ENCODE assay signal across 8 cellular contexts in the genomic region with DNA sequence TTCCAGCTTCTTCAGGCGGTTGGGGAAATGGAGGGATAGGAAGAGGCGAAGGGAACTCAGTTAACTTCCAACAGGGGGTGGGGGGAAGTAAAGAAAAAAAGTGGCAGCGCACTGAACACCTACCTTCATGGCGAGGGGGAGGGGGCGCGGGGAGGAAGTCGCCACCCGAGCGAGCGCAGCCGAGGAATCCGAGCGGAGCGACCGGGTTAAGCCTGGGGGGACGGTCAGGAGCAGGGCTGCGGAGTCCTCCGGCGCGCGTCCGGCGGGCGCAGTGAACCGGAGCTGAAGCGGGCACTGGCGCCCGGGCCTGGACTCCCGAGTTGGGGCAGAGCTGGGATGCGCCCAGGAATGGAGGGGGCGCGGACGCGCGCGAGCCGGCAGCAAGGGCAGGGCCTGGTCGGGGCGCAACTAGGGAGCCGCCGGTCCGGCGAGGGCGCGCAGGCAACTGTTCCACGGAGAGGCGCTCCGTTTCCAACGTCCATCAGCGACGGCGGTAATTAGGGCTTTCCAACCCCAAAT. TPM values are rescaled to one million over a fixed set of nuclear protein-coding genes. Genes with fewer than 3 reads are reported as not detected.
A peak's percentile ranks its signal among the peaks of the same experiment; 100 is the strongest.
DNase-seq lines count a peak whose midpoint lies in the region; ATAC-seq and TF ChIP-seq lines count a peak whose summit lies in the region.

A gene (minus strand): TSS at position 450 of the 519 bp plus-strand sequence. CDS start 321 bp downstream, at position 129.

- H3K9ac ChIP-seq in ES-I3 (ENCODE audit: low read depth, low read length): peak within 1 kb of the TSS; percentile 83

- H3K4me3 Mint-ChIP-seq in memory B cell: peak within 1 kb of the TSS; percentile 71

- H3K27ac Mint-ChIP-seq in memory B cell: no peak within 1 kb of the TSS

- intact Hi-C loops in dorsolateral prefrontal cortex (cut with DNase I): loop anchor here (5.0 kb wide), 3 partner anchors 555 to 765 kb away; no protein-coding TSS in a partner anchor

- no peaks in the 10 kb centered on the region for H3K9me3 Mint-ChIP-seq in memory B cell

- no peak for ATAC-seq in memory B cell (ENCODE audit: low read depth)
- ATAC-seq in HG02852 (IDR thresholded peaks at IDR 0.05; ENCODE audit: unreplicated experiment): no peak

- H3K36me3 Mint-ChIP-seq in memory B cell: no peaks in the 10 kb centered on the region

- peaks cover 29% of the 10 kb centered on the region for H3K27me3 Mint-ChIP-seq in memory B cell

- peak within 1 kb of the TSS; percentile 58 to 84 (median 73) for H3K4me3 ChIP-seq in dorsolateral prefrontal cortex

- peaks cover 0 to 12% (median 0%) of the 10 kb centered on the region in 45 donors for H3K27me3 ChIP-seq in dorsolateral prefrontal cortex

- DNase-seq in NCI-H82 (lab: John Stamatoyannopoulos, UW): peak; percentile 40
- peak in 4 of 10 donors; percentile 25 to 58 (median 42) for DNase-seq in dorsolateral prefrontal cortex
- no peak for DNase-seq in memory B cell (ENCODE audit: low spot score in 2 of 2)
- peak; percentile 55 for DNase-seq in ureter (ENCODE audit: low spot score)
- DNase-seq in Ammon's horn (ENCODE audit: low spot score): no peak
- DNase-seq in T-helper 9 cell: no peak

- H3K36me3 ChIP-seq in ES-I3 (ENCODE audit: insufficient read depth, low read length): no peaks in the 10 kb centered on the region

- peaks cover 13% of the 10 kb centered on the region for H3K4me1 Mint-ChIP-seq in memory B cell

- H3K4me1 ChIP-seq in ES-I3 (ENCODE audit: insufficient read depth, low read length): peaks cover 5% of the 10 kb centered on the region; the same call in 1 of the 2 replicates

- peak within 1 kb of the TSS in 39 of 59 donors; percentile 2 to 77 (median 50) for H3K27ac ChIP-seq in dorsolateral prefrontal cortex

- peak in 1 of 56 donors; percentile 4 for TF ChIP-seq CTCF in dorsolateral prefrontal cortex (IDR thresholded peaks at IDR 0.05 in 54 of 56, conservative IDR thresholded peaks at IDR 0.05 in 2 of 56; ENCODE audit: low read depth in 1 of 56, partially characterized antibody in 56 of 56)

- no peaks in the 10 kb centered on the region; the same call in 1 of the 2 replicates for H3K9me3 ChIP-seq in ES-I3 (ENCODE audit: control insufficient read depth, insufficient read depth, low read length)

RNA-seq across cellular contexts. Expression of the gene that starts here (rescaled TPM):
- 10 to 100 TPM in 13 of 120 experiments, 1 to 10 TPM in 107; 3.3 to 13.3 (median 7.1) TPM for total RNA-seq in dorsolateral prefrontal cortex
- total RNA-seq in ureter: 152 TPM

Comparison
In these comparisons a context has a peak if more than half of its experiments do, and no peak if none do; other contexts are left out.
1. RNA of the gene that starts here (total RNA-seq): 152 TPM in ureter (single experiment); 3.3 to 13.3 TPM in dorsolateral prefrontal cortex; every median in the first group is over 10 times any median in the second.
2. DNase-seq: peak in NCI-H82 (single experiment) and ureter (single experiment); none in memory B cell (0 of 2), Ammon's horn (single experiment) and T-helper 9 cell (single experiment).